In the genomic region with DNA sequence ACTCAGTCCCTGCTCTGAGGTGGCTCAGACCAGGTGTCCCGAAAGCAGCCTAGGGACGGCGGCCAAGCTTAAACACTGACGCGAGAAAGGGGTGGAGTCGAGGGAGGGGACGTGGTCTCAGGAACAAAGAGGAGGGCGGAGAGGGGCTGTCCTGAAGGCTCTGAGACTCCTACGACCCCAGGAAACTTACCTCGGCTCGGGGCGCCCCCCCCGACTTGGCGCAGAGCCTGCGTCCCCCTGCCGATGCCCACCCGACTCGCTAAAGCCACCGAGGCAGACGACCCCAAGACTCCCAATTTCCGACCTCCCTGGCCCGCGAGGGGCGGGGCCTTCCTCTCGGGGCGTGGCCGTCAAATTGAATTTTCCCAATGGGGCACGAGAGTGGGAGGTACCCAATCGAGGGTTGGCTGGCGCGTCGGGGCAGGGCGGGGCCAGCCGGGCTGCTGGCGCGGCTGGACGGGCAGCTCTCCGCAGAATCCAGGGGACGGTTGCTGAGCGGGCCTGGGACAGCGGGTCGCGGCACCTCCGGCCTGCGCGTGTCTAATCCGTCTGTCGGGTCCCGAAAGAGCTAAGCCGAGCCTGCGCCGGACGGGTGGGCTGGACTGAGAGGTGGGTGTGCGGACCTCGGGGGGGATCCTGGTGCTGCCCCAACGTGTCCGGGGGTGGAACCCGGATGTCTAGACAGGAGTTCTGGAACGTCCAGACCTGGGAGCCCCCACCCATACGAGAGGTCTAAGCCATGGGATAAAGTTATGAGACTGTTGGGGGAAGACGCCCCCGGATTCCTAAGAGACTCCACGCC, we compare ENCODE assay signal across 8 cellular contexts. TPM values are rescaled to one million over a fixed set of nuclear protein-coding genes. Genes with fewer than 3 reads are reported as not detected.
DNase-seq lines count a peak whose midpoint lies in the region; ATAC-seq and TF ChIP-seq lines count a peak whose summit lies in the region.

A gene (plus strand): TSS at position 471 of the 802 bp plus-strand sequence. CDS start 1,941 bp downstream, outside the sequence.

- peaks cover 18 to 56% of the 10 kb centered on the region in 2 donors for H3K4me1 ChIP-seq in left lung

- no peaks in the 10 kb centered on the region for H3K27me3 ChIP-seq in left lung

- TF ChIP-seq CTCF in AG10803 (conservative IDR thresholded peaks at IDR 0.05; ENCODE audit: low read length) (no peak), left lung (IDR thresholded peaks at IDR 0.05) (no peak)

- peak within 1 kb of the TSS; percentile 90 to 95 for H3K27ac ChIP-seq in left lung

- ATAC-seq in GM19035 (IDR thresholded peaks at IDR 0.05; ENCODE audit: unreplicated experiment) (peak; percentile 60), HG03354 (IDR thresholded peaks at IDR 0.05; ENCODE audit: poor library complexity, severe bottlenecking, unreplicated experiment) (peak; percentile 68), left lung (peak; percentile 84)

- H3K36me3 ChIP-seq in left lung = no peaks in the 10 kb centered on the region

- DNase-seq in AG10803 (ENCODE audit: low read depth) = peak; percentile 81
- peak; percentile 41 for DNase-seq in NCI-H524 treated with DMSO at 0.1 percent for 48 hours (lab: John Stamatoyannopoulos, UW)
- DNase-seq in activated CD4-positive, alpha-beta T cell treated with anti-CD3 and anti-CD28 coated beads, Interleukin-2, amount 50 U/mL, for 1 hour = peak; percentile 86
- peak; percentile 85 for DNase-seq in dedifferentiated amniotic fluid mesenchymal stem cell (ENCODE audit: extremely low spot score)
- peak; percentile 93 to 96 for DNase-seq in left lung
- peak; percentile 84 for DNase-seq in stimulated activated CD4-positive, alpha-beta T cell treated with anti-CD3 and anti-CD28 coated beads, Interleukin-2, amount 100 ng/mL, for 4 hours (ENCODE audit: low read depth)

- H3K9me3 ChIP-seq in left lung = no peaks in the 10 kb centered on the region

- intact Hi-C loops in left lung (cut with DNase I) = loop anchor here (10.0 kb wide), 2 partner anchors 136 to 316 kb away; no protein-coding TSS in a partner anchor

- peak within 1 kb of the TSS; percentile 91 for H3K4me3 ChIP-seq in AG10803 (ENCODE audit: low read length)
- H3K4me3 ChIP-seq in left lung = peak within 1 kb of the TSS; percentile 66 to 77

RNA-seq across cellular contexts. Expression of the gene that starts here (rescaled TPM):
- total RNA-seq in left lung = 10 to 100 TPM; 86.4 to 99.7 TPM

Comparison
In these comparisons a context has a peak if more than half of its experiments do, and no peak if none do; other contexts are left out.
1. Peak in every context shown above with its lines: DNase-seq, ATAC-seq, H3K4me3 ChIP-seq and H3K27ac ChIP-seq.
2. DNase-seq: peak in every context shown above with its lines; median percentile 94 in left lung; 86 in activated CD4-positive, alpha-beta T cell treated with anti-CD3 and anti-CD28 coated beads, Interleukin-2, amount 50 U/mL, for 1 hour; 85 in dedifferentiated amniotic fluid mesenchymal stem cell; 84 in stimulated activated CD4-positive, alpha-beta T cell treated with anti-CD3 and anti-CD28 coated beads, Interleukin-2, amount 100 ng/mL, for 4 hours; 81 in AG10803; 41 in NCI-H524 treated with DMSO at 0.1 percent for 48 hours.